ENCODE assay signal across 9 cellular contexts in the genomic region with DNA sequence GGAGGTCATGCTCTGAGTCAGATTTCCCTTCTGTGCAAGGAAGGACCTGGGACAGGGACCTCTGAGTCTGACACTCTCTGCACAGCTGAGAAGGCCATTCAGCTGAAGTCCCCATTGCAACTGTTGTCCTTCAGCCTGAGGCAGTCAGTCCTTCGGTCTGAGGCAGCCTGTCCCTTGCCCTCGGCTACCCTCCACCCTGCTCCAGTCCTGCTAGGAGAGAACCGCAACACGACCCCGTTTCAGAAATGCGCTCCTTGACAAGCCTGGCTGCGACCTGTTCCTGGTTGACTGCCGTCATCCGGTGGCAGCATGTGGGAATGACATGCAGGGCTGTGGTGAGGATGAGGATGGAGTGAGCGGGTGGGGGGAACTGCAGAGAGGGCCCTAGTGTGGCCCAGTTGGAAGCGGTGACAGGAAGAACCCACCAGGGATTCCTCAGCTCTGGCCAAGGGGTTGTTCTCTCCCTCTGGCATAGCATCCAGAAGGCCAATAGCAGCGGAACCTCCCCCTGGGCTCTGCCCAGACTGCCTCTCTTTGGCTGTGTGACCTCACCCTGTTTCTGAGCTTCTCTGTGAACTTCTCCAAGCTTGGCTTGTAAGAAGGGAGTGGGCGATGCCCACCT. TPM values are rescaled to one million over a fixed set of nuclear protein-coding genes. Genes with fewer than 3 reads are reported as not detected.
A peak's percentile ranks its signal among the peaks of the same experiment; 100 is the strongest.
DNase-seq lines count a peak whose midpoint lies in the region; ATAC-seq, FAIRE-seq and TF ChIP-seq lines count a peak whose summit lies in the region.
"Had no signal": no experiment of that assay in that cellular context is flagged by ENCODE, and none has a peak within 500 bp of the region (broad histone marks: within the 10 kb centered on the region; RNA-seq: fewer than 3 reads in every experiment).

No MANE protein-coding gene starts in this region.

- no peak for FAIRE-seq in pancreas (lab: Jason Lieb, UNC)
- FAIRE-seq: A204.1 had no signal

- H3K4me3 ChIP-seq in pancreas (no peak overlapping the region), tibial nerve (no peak overlapping the region)

- WGBS in pancreas, 2 donors = 9 to 11% methylated on average over 13 of the region's 13 CpGs
- 14 to 28% methylated on average over 8 to 13 of the region's 13 CpGs for WGBS in tibial nerve, 2 donors

- H3K9me3 ChIP-seq in pancreas (no peaks in the 10 kb centered on the region), tibial nerve (no peaks in the 10 kb centered on the region)

- peak in 3 of 4 donors; percentile 89 to 94 (median 91) for ATAC-seq in pancreas

- H3K27ac ChIP-seq in pancreas (no peak overlapping the region), tibial nerve (no peak overlapping the region)

- TF ChIP-seq POLR2A in tibial nerve (IDR thresholded peaks at IDR 0.05) = no peak

- TF ChIP-seq EP300 in Ishikawa (IDR thresholded peaks at IDR 0.05; ENCODE audit: borderline replicate concordance) = no peak
- no peak for TF ChIP-seq EP300 in tibial nerve (IDR thresholded peaks at IDR 0.05)

- peak; percentile 66 to 95 (median 93) for TF ChIP-seq CTCF in pancreas (IDR thresholded peaks at IDR 0.05)
- TF ChIP-seq CTCF in tibial nerve (IDR thresholded peaks at IDR 0.05) = peak; percentile 84 to 97 (median 95)

- intact Hi-C loops in pancreas (cut with DNase I) = loop anchor here in 1 of 3 donors (5.0 kb wide), 1 partner anchor 139 kb away; no protein-coding TSS in a partner anchor

- peak; percentile 100 for TF ChIP-seq RAD21 in Ishikawa (IDR thresholded peaks at IDR 0.05; ENCODE audit: low read depth)

- H3K36me3 ChIP-seq in pancreas = no peaks in the 10 kb centered on the region
- no peaks in the 10 kb centered on the region for H3K36me3 ChIP-seq in tibial nerve

- H3K4me1 ChIP-seq in pancreas = no peaks in the 10 kb centered on the region
- peaks cover 0 to 9% (median 0%) of the 10 kb centered on the region in 4 donors for H3K4me1 ChIP-seq in tibial nerve

- peaks cover 0 to 22% (median 0%) of the 10 kb centered on the region in 4 donors for H3K27me3 ChIP-seq in pancreas
- H3K27me3 ChIP-seq in tibial nerve = peaks cover 0 to 27% of the 10 kb centered on the region in 2 donors

- DNase-seq in DMS 273 (lab: John Stamatoyannopoulos, UW; ENCODE audit: unreplicated experiment) (peak; percentile 89), DMS 273 treated with DMSO at 0.1 percent for 48 hours (lab: John Stamatoyannopoulos, UW) (no peak), SHP77 treated with DMSO at 0.1 percent for 48 hours (lab: John Stamatoyannopoulos, UW) (peak; percentile 24), activated gamma-delta T cell treated with Interleukin-2 at 50 U/mL for 16 hours (peak; percentile 73), germinal center (ENCODE audit: low spot score) (peak; percentile 82), pancreas (peak; percentile 25 to 84 (median 60)), tibial nerve (ENCODE audit: low spot score in 2 of 2) (peak; percentile 58 to 79)

TF ChIP-seq in Ishikawa, 13 proteins besides CTCF, POLR2A, EP300 and RAD21:
- no peak for TF ChIP-seq EGR1 (IDR thresholded peaks at IDR 0.05)
- TF ChIP-seq TAF1 (IDR thresholded peaks at IDR 0.05; ENCODE audit: low read depth) = no peak
- TF ChIP-seq, protein P1, sequence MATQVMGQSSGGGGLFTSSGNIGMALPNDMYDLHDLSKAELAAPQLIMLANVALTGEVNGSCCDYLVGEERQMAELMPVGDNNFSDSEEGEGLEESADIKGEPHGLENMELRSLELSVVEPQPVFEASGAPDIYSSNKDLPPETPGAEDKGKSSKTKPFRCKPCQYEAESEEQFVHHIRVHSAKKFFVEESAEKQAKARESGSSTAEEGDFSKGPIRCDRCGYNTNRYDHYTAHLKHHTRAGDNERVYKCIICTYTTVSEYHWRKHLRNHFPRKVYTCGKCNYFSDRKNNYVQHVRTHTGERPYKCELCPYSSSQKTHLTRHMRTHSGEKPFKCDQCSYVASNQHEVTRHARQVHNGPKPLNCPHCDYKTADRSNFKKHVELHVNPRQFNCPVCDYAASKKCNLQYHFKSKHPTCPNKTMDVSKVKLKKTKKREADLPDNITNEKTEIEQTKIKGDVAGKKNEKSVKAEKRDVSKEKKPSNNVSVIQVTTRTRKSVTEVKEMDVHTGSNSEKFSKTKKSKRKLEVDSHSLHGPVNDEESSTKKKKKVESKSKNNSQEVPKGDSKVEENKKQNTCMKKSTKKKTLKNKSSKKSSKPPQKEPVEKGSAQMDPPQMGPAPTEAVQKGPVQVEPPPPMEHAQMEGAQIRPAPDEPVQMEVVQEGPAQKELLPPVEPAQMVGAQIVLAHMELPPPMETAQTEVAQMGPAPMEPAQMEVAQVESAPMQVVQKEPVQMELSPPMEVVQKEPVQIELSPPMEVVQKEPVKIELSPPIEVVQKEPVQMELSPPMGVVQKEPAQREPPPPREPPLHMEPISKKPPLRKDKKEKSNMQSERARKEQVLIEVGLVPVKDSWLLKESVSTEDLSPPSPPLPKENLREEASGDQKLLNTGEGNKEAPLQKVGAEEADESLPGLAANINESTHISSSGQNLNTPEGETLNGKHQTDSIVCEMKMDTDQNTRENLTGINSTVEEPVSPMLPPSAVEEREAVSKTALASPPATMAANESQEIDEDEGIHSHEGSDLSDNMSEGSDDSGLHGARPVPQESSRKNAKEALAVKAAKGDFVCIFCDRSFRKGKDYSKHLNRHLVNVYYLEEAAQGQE (IDR thresholded peaks at IDR 0.05; ENCODE audit: low read depth) = 0 out of 2 replicates have a peak, but pooled peaks have one; percentile 39
- no peak for TF ChIP-seq TCF12 (IDR thresholded peaks at IDR 0.05; ENCODE audit: low read depth)
- TF ChIP-seq ZBTB7A (IDR thresholded peaks at IDR 0.05; ENCODE audit: low read depth) = no peak
- TF ChIP-seq, protein P2, sequence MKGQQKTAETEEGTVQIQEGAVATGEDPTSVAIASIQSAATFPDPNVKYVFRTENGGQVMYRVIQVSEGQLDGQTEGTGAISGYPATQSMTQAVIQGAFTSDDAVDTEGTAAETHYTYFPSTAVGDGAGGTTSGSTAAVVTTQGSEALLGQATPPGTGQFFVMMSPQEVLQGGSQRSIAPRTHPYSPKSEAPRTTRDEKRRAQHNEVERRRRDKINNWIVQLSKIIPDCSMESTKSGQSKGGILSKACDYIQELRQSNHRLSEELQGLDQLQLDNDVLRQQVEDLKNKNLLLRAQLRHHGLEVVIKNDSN (IDR thresholded peaks at IDR 0.05) = no peak
- no peak for TF ChIP-seq CEBPB (IDR thresholded peaks at IDR 0.05)

RNA-seq across cellular contexts. Expression of gene ANGPT4, which starts 40.3 kb away (rescaled TPM):
- under 1 TPM in 2 of 6 donors, not detected in 4; 0.03 to 0.12 TPM for total RNA-seq in pancreas
- under 1 TPM; 0.23 to 0.34 TPM for polyA plus RNA-seq in pancreas
- total RNA-seq in tibial nerve = 1 to 10 TPM in 3 of 4 donors, under 1 TPM in 1; 0.63 to 4.7 (median 1.3) TPM

RNA-seq across cellular contexts. Expression of gene RSPO4, which starts 45.7 kb away (rescaled TPM):
- total RNA-seq in pancreas (under 1 TPM in 3 of 6 donors, not detected in 3; 0.09 to 0.28 (median 0.21) TPM), tibial nerve (under 1 TPM in 3 of 4 donors, not detected in 1; 0.30 to 0.66 (median 0.59) TPM)
- polyA plus RNA-seq in pancreas = under 1 TPM; 0.08 to 0.09 TPM
